In genomic region chrX:97446298-97446882, GRCh38 we compare ENCODE assay signal across 14 cellular contexts.
DNase-seq lines count a peak whose midpoint lies in the region; ATAC-seq, FAIRE-seq and TF ChIP-seq lines count a peak whose summit lies in the region.
"Had no signal": no experiment of that assay in that cellular context is flagged by ENCODE, and none has a peak within 500 bp of the region (broad histone marks: within the 10 kb centered on the region; RNA-seq: fewer than 3 reads in every experiment).

No MANE protein-coding gene starts in this region.

- DNase-seq in GM03348 (ENCODE audit: low spot score) (peak; percentile 3), RPMI7951 (ENCODE audit: low read depth) (peak; percentile 0), fibroblast of the aortic adventitia (ENCODE audit: low read depth) (peak; percentile 20), posterior vena cava (ENCODE audit: low spot score) (no peak), NCI-H2196 treated with DMSO at 0.1 percent for 48 hours (lab: John Stamatoyannopoulos, UW; ENCODE audit: unreplicated experiment) (no peak)
- DNase-seq in activated CD4-positive, alpha-beta T cell treated with anti-CD3 and anti-CD28 coated beads for 48 hours, result no peak
- DNase-seq: activated CD4-positive, alpha-beta T cell treated with anti-CD3 and anti-CD28 coated beads, Interleukin-2, amount 10 ng/mL, durations not matched to agents 24 days and 14 days; activated gamma-delta T cell; CD8-positive, alpha-beta memory T cell; heart right ventricle; transverse colon had no signal

- intact Hi-C loops in posterior vena cava (cut with DNase I), result no loop called here

- ATAC-seq in GM21381 (IDR thresholded peaks at IDR 0.05; ENCODE audit: unreplicated experiment), result no peak
- ATAC-seq: heart right ventricle, sciatic nerve had no signal

- no peak overlapping the region for H3K4me3 ChIP-seq in fibroblast of the aortic adventitia (ENCODE audit: low read depth, low read length)
- H3K4me3 ChIP-seq: heart right ventricle, transverse colon had no signal

- TF ChIP-seq CTCF in fibroblast of the aortic adventitia (IDR thresholded peaks at IDR 0.05; ENCODE audit: insufficient read depth, low read length), result no peak

- FAIRE-seq in A204.1 (lab: Jason Lieb, UNC), result peak; percentile 97

Comparison
In these comparisons a context has a peak if more than half of its experiments do, and no peak if none do; other contexts are left out.
1. DNase-seq: peak in GM03348 (single experiment), RPMI7951 (single experiment) and fibroblast of the aortic adventitia (single experiment); none in activated CD4-positive, alpha-beta T cell treated with anti-CD3 and anti-CD28 coated beads for 48 hours (single experiment), posterior vena cava (single experiment) and NCI-H2196 treated with DMSO at 0.1 percent for 48 hours (single experiment).